8 cellular contexts compared by ENCODE assay signal in genomic region chr11:114296190-114296978, GRCh38. TPM values are rescaled to one million over a fixed set of nuclear protein-coding genes. Genes with fewer than 3 reads are reported as not detected.
DNase-seq lines count a peak whose midpoint lies in the region; ATAC-seq and TF ChIP-seq lines count a peak whose summit lies in the region.

Gene NNMT (plus strand): TSS chr11:114296399. CDS start chr11:114296557, 158 bp downstream.

- H3K9me3 Mint-ChIP-seq in Caco-2 (ENCODE audit: unreplicated experiment) (peaks cover 5% of the 10 kb centered on the region), endothelial cell (ENCODE audit: unreplicated experiment) (no peaks in the 10 kb centered on the region)

- no peaks in the 10 kb centered on the region for H3K9me3 ChIP-seq in Caco-2
- H3K9me3 ChIP-seq in adipocyte (ENCODE audit: control insufficient read depth, low read length): peaks cover 5% of the 10 kb centered on the region

- H3K4me1 Mint-ChIP-seq in Caco-2 (ENCODE audit: low read depth, unreplicated experiment): peaks cover 10% of the 10 kb centered on the region
- peaks cover 2% of the 10 kb centered on the region for H3K4me1 Mint-ChIP-seq in endothelial cell (ENCODE audit: unreplicated experiment)

- POLR2A ChIA-PET in Caco-2 (lab: Charles Lee): no interaction called here

- peaks cover 2% of the 10 kb centered on the region for H3K27me3 Mint-ChIP-seq in Caco-2 (ENCODE audit: insufficient read depth, unreplicated experiment)
- peaks cover 2% of the 10 kb centered on the region for H3K27me3 Mint-ChIP-seq in endothelial cell (ENCODE audit: unreplicated experiment)

- peak within 1 kb of the TSS; percentile 42 for H3K27ac Mint-ChIP-seq in Caco-2 (ENCODE audit: unreplicated experiment)
- no peak within 1 kb of the TSS for H3K27ac Mint-ChIP-seq in endothelial cell (ENCODE audit: unreplicated experiment)

- no peak within 1 kb of the TSS for H3K4me3 ChIP-seq in Caco-2 (ENCODE audit: low read depth, low read length)
- peak within 1 kb of the TSS; percentile 82 for H3K4me3 ChIP-seq in adipocyte (ENCODE audit: low read length)

- H3K4me3 Mint-ChIP-seq in Caco-2 (ENCODE audit: unreplicated experiment): no peak within 1 kb of the TSS
- no peak within 1 kb of the TSS for H3K4me3 Mint-ChIP-seq in endothelial cell (ENCODE audit: unreplicated experiment)

- TF ChIP-seq CTCF in Caco-2 (IDR thresholded peaks at IDR 0.05; ENCODE audit: insufficient read depth in 1 of 2, low read depth in 1 of 2, low read length in 1 of 2, severe bottlenecking in 1 of 2, unreplicated experiment in 1 of 2): no peak
- TF ChIP-seq CTCF in endothelial cell (IDR thresholded peaks at IDR 0.05; ENCODE audit: unreplicated experiment): no peak

- no TSS peak for BruUV-seq in Caco-2 (replicated peaks; lab: Mats Ljungman, UMichigan)

- peaks cover 19% of the 10 kb centered on the region; the same call in 1 of the 2 replicates for H3K4me1 ChIP-seq in Caco-2
- H3K4me1 ChIP-seq in adipocyte (ENCODE audit: control insufficient read depth, insufficient read depth, low read length): peaks cover 36% of the 10 kb centered on the region

- H3K36me3 ChIP-seq in Caco-2 (ENCODE audit: control insufficient read depth, insufficient read depth, low read length) (no peaks in the 10 kb centered on the region), adipocyte (ENCODE audit: control insufficient read depth, insufficient read depth, low read length, severe bottlenecking) (peaks cover 36% of the 10 kb centered on the region)

- H3K9ac ChIP-seq in adipocyte (ENCODE audit: low read length): peak within 1 kb of the TSS; percentile 100

- intact Hi-C loops in Caco-2 (cut with micrococcal nuclease; ENCODE audit: unreplicated experiment) (no loop called here), left cardiac atrium (cut with DNase I) (no loop called here)

- H3K36me3 Mint-ChIP-seq in Caco-2 (ENCODE audit: insufficient read depth, unreplicated experiment) (no peaks in the 10 kb centered on the region), endothelial cell (ENCODE audit: low read depth, unreplicated experiment) (no peaks in the 10 kb centered on the region)

- CTCF ChIA-PET in Caco-2 (lab: Charles Lee): interaction anchor here (1.4 kb wide), 1 partner anchor 20 kb away, joined by 3 read pairs; no protein-coding TSS in a partner anchor

- ATAC-seq in left cardiac atrium: peak; percentile 81 to 87

- no peaks in the 10 kb centered on the region for H3K27me3 ChIP-seq in Caco-2 (replicated peaks; ENCODE audit: control insufficient read depth, insufficient read depth, low read length)
- H3K27me3 ChIP-seq in adipocyte (replicated peaks; ENCODE audit: control insufficient read depth, insufficient read depth, low read length): no peaks in the 10 kb centered on the region

- no peak for DNase-seq in Caco-2
- peak; percentile 98 for DNase-seq in adipocyte (ENCODE audit: low read depth)
- DNase-seq in left cardiac atrium: peak; percentile 84
- DNase-seq in renal cortical epithelial cell (ENCODE audit: low read depth): peak; percentile 98
- DNase-seq in endothelial cell (ENCODE audit: low spot score): no peak
- DNase-seq in activated T-cell treated with anti-CD3 and anti-CD28 coated beads, Interleukin-2, amount 50 U/mL, for 48 hours: no peak
- no peak for DNase-seq in cerebellar nuclear complex (lab: John Stamatoyannopoulos, UW)
- no peak for DNase-seq in NCI-H69 (lab: John Stamatoyannopoulos, UW)

RNA-seq across cellular contexts. Expression of gene NNMT, which starts in this region (rescaled TPM):
- total RNA-seq in Caco-2 (2022): 2.4 TPM in 2 replicates
- 100 to 1,000 TPM; 119 to 298 TPM for total RNA-seq in left cardiac atrium
- 1,571 and 2,593 TPM in 2 replicates for total RNA-seq in renal cortical epithelial cell
- not detected for total RNA-seq in endothelial cell (ENCODE audit: unreplicated experiment)

Comparison
In these comparisons a context has a peak if more than half of its experiments do, and no peak if none do; other contexts are left out.
1. RNA of gene NNMT (total RNA-seq): 1,571 to 2,593 TPM in renal cortical epithelial cell and 119 to 298 TPM in left cardiac atrium; 2.4 TPM in Caco-2 and not detected in endothelial cell (single experiment); every median in the first group is over 10 times any median in the second.
2. DNase-seq: peak in adipocyte (single experiment), left cardiac atrium (single experiment) and renal cortical epithelial cell (single experiment); none in Caco-2 (0 of 2), endothelial cell (single experiment), activated T-cell treated with anti-CD3 and anti-CD28 coated beads, Interleukin-2, amount 50 U/mL, for 48 hours (0 of 2), cerebellar nuclear complex (0 of 2) and NCI-H69 (single experiment).